9 cellular contexts compared by ENCODE assay signal in genomic region chr15:67082007-67082536, GRCh38. TPM values are rescaled to one million over a fixed set of nuclear protein-coding genes. Genes with fewer than 3 reads are reported as not detected.
DNase-seq lines count a peak whose midpoint lies in the region; ATAC-seq and TF ChIP-seq lines count a peak whose summit lies in the region.
"Had no signal": no experiment of that assay in that cellular context is flagged by ENCODE, and none has a peak within 500 bp of the region (broad histone marks: within the 10 kb centered on the region; RNA-seq: fewer than 3 reads in every experiment).

No MANE protein-coding gene starts in this region.

- peaks cover 56% of the 10 kb centered on the region for H3K4me1 ChIP-seq in cardiac muscle cell (ENCODE audit: low read depth)
- H3K4me1 ChIP-seq in lung (ENCODE audit: control insufficient read depth in 2 of 2, insufficient read depth in 2 of 2, low read length in 2 of 2), result peaks cover 25 to 31% of the 10 kb centered on the region in 2 donors
- H3K4me1 ChIP-seq in vagina, result peaks cover 97% of the 10 kb centered on the region

- TF ChIP-seq CTCF in cardiac muscle cell (IDR thresholded peaks at IDR 0.05; ENCODE audit: low read depth, low read length) (no peak), lung (IDR thresholded peaks at IDR 0.05; ENCODE audit: control extremely low read depth, extremely low read depth) (no peak), vagina (IDR thresholded peaks at IDR 0.05) (no peak)

- H3K36me3 ChIP-seq in cardiac muscle cell (no peaks in the 10 kb centered on the region), lung (ENCODE audit: control insufficient read depth in 2 of 2, insufficient read depth in 2 of 2, low read length in 2 of 2) (no peaks in the 10 kb centered on the region), vagina (no peaks in the 10 kb centered on the region)
- H3K36me3 ChIP-seq: thoracic aorta had no signal

- H3K27me3 ChIP-seq in cardiac muscle cell (no peaks in the 10 kb centered on the region), lung (ENCODE audit: control insufficient read depth, insufficient read depth) (no peaks in the 10 kb centered on the region), vagina (no peaks in the 10 kb centered on the region)

- H3K27ac ChIP-seq in cardiac muscle cell (peak overlapping the region; percentile 6), lung (ENCODE audit: low read depth in 1 of 2, low read length in 1 of 2) (peak overlapping the region in 1 of 2 donors; percentile 41), vagina (peak overlapping the region; percentile 12)

- intact Hi-C loops in left ventricle myocardium superior (cut with micrococcal nuclease) (no loop called here), vagina (cut with DNase I) (no loop called here)

- ATAC-seq in left ventricle myocardium superior, result no peak
- peak; percentile 32 to 49 for ATAC-seq in activated T-cell treated with anti-CD3 and anti-CD28 coated beads, Interleukin-2, amount 50 U/mL, for 4 hours
- no peak for ATAC-seq in lung (ENCODE audit: insufficient read depth, low FRiP score)
- ATAC-seq in GM21360 (IDR thresholded peaks at IDR 0.05; ENCODE audit: unreplicated experiment), result no peak

- H3K4me3 Mint-ChIP-seq in activated T-cell treated with anti-CD3 and anti-CD28 coated beads, Interleukin-2, amount 50 U/mL, for 4 hours, result peak overlapping the region; percentile 63

- H3K4me1 Mint-ChIP-seq in activated T-cell treated with anti-CD3 and anti-CD28 coated beads, Interleukin-2, amount 50 U/mL, for 4 hours (ENCODE audit: low read depth), result peaks cover 96% of the 10 kb centered on the region

- no peak overlapping the region for H3K4me3 ChIP-seq in cardiac muscle cell
- H3K4me3 ChIP-seq in lung, result no peak overlapping the region
- H3K4me3 ChIP-seq in vagina, result no peak overlapping the region
- H3K4me3 ChIP-seq: thoracic aorta had no signal

- no peak for TF ChIP-seq POLR2A in vagina (IDR thresholded peaks at IDR 0.05)

- H3K9me3 ChIP-seq in cardiac muscle cell (ENCODE audit: low read depth) (no peaks in the 10 kb centered on the region), lung (ENCODE audit: control insufficient read depth in 2 of 2, insufficient read depth in 1 of 2, low read length in 1 of 2) (no peaks in the 10 kb centered on the region), vagina (no peaks in the 10 kb centered on the region)
- H3K9me3 ChIP-seq: thoracic aorta had no signal

- H3K27me3 Mint-ChIP-seq in activated T-cell treated with anti-CD3 and anti-CD28 coated beads, Interleukin-2, amount 50 U/mL, for 4 hours (ENCODE audit: low read depth), result no peaks in the 10 kb centered on the region

- DNase-seq in cardiac muscle cell (ENCODE audit: low read depth in 1 of 2, low spot score in 1 of 2) (no peak), left ventricle myocardium superior (no peak), lung (ENCODE audit: low spot score) (peak; percentile 48), vagina (ENCODE audit: extremely low spot score in 2 of 2) (no peak), NCI-H1048 (lab: John Stamatoyannopoulos, UW) (no peak), NCI-H1436 (lab: John Stamatoyannopoulos, UW) (no peak)
- peak; percentile 42 for DNase-seq in activated T-cell treated with anti-CD3 and anti-CD28 coated beads, Interleukin-2, amount 50 U/mL, for 4 hours

- H3K36me3 Mint-ChIP-seq in activated T-cell treated with anti-CD3 and anti-CD28 coated beads, Interleukin-2, amount 50 U/mL, for 4 hours (ENCODE audit: insufficient read depth), result peaks cover 8% of the 10 kb centered on the region

- 57 to 59% methylated on average over 3 of the region's 3 CpGs for WGBS in lung, 2 donors

- no peaks in the 10 kb centered on the region for H3K9me3 Mint-ChIP-seq in activated T-cell treated with anti-CD3 and anti-CD28 coated beads, Interleukin-2, amount 50 U/mL, for 4 hours

RNA-seq across cellular contexts. Expression of gene SMAD3, which starts 16.7 kb away (rescaled TPM):
- 25.9 and 29.2 TPM in 2 replicates for total RNA-seq in cardiac muscle cell
- 16.3 and 26.1 TPM in 2 replicates for polyA plus RNA-seq in cardiac muscle cell
- 16.7 TPM for total RNA-seq in left ventricle myocardium superior
- 10 to 100 TPM; 23.2 to 25.7 (median 24.4) TPM for total RNA-seq in activated T-cell treated with anti-CD3 and anti-CD28 coated beads, Interleukin-2, amount 50 U/mL, for 4 hours
- 10 to 100 TPM; 32.8 to 41.6 TPM for total RNA-seq in lung
- 10 to 100 TPM; 10.9 to 14.1 TPM for polyA plus RNA-seq in lung
- total RNA-seq in vagina, result 53.5 TPM

Comparison
In these comparisons a context has a peak if more than half of its experiments do, and no peak if none do; other contexts are left out.
1. DNase-seq: peak in activated T-cell treated with anti-CD3 and anti-CD28 coated beads, Interleukin-2, amount 50 U/mL, for 4 hours (single experiment) and lung (single experiment); none in cardiac muscle cell (0 of 2), left ventricle myocardium superior (single experiment), vagina (0 of 2), NCI-H1048 (single experiment) and NCI-H1436 (single experiment).
2. ATAC-seq: peak in activated T-cell treated with anti-CD3 and anti-CD28 coated beads, Interleukin-2, amount 50 U/mL, for 4 hours (2 of 2); none in left ventricle myocardium superior (single experiment), lung (single experiment) and GM21360 (single experiment).